29 cellular contexts compared by ENCODE assay signal in genomic region chr7:93569189-93569588, GRCh38. TPM values are rescaled to one million over a fixed set of nuclear protein-coding genes. Genes with fewer than 3 reads are reported as not detected.
"Had no signal": no experiment of that assay in that cellular context is flagged by ENCODE, and none has a peak within 500 bp of the region (broad histone marks: within the 10 kb centered on the region; RNA-seq: fewer than 3 reads in every experiment).

No MANE protein-coding gene starts in this region.

- DNase-seq: activated B cell treated with CpG ODN at 0.5 μM for 24 hours; activated CD4-positive, alpha-beta memory T cell treated with anti-CD3 and anti-CD28 coated beads, Interleukin-2, amount 10 ng/mL, durations not matched to agents 7 days and 5 days; activated CD4-positive, alpha-beta T cell treated with anti-CD3 and anti-CD28 coated beads, Interleukin-2, amount 50 U/mL, for 1 hour; activated gamma-delta T cell treated with Interleukin-2 at 50 U/mL for 16 hours; activated naive CD4-positive, alpha-beta T cell treated with anti-CD3 and anti-CD28 coated beads, Interleukin-2, amount 10 ng/mL, durations not matched to agents 7 days and 5 days; activated naive CD8-positive, alpha-beta T cell treated with anti-CD3 and anti-CD28 coated beads for 36 hours; activated T-cell treated with anti-CD3 and anti-CD28 coated beads, Interleukin-2, amount 50 U/mL, for 72 hours; anterior cingulate cortex; body of pancreas; central memory CD4-positive, alpha-beta T cell; Karpas-422; MM.1S; NCI-H1105 treated with DMSO at 0.1 percent for 48 hours; NCI-H1436 treated with DMSO at 0.1 percent for 48 hours; NCI-H187; NCI-H2081; NCI-H510A treated with DMSO at 0.1 percent for 48 hours; NCI-H69; Peyer's patch; SHP77; SW 1271 had no signal

- H3K4me3 Mint-ChIP-seq: activated B cell treated with CpG ODN at 0.5 μM for 24 hours; activated CD4-positive, alpha-beta memory T cell treated with anti-CD3 and anti-CD28 coated beads, Interleukin-2, amount 10 ng/mL, durations not matched to agents 7 days and 5 days; activated naive CD4-positive, alpha-beta T cell treated with anti-CD3 and anti-CD28 coated beads, Interleukin-2, amount 10 ng/mL, durations not matched to agents 7 days and 5 days; activated naive CD8-positive, alpha-beta T cell treated with anti-CD3 and anti-CD28 coated beads for 36 hours; activated T-cell treated with anti-CD3 and anti-CD28 coated beads, Interleukin-2, amount 50 U/mL, for 72 hours; T-helper 1 cell treated with Interleukin-12 subunit alpha and Interleukin-12 subunit beta and Interleukin-4 antibody, amounts not matched to agents 30 μg/mL and 1 μg/mL, for 36 hours had no signal

- H3K27ac ChIP-seq: body of pancreas, Peyer's patch, SJSA1 had no signal

- H3K4me1 ChIP-seq: Peyer's patch, SJSA1 had no signal

- H3K9me3 Mint-ChIP-seq: activated B cell treated with CpG ODN at 0.5 μM for 24 hours; activated CD4-positive, alpha-beta memory T cell treated with anti-CD3 and anti-CD28 coated beads, Interleukin-2, amount 10 ng/mL, durations not matched to agents 7 days and 5 days; activated naive CD4-positive, alpha-beta T cell treated with anti-CD3 and anti-CD28 coated beads, Interleukin-2, amount 10 ng/mL, durations not matched to agents 7 days and 5 days; activated naive CD8-positive, alpha-beta T cell treated with anti-CD3 and anti-CD28 coated beads for 36 hours; activated T-cell treated with anti-CD3 and anti-CD28 coated beads, Interleukin-2, amount 50 U/mL, for 72 hours; activated T-helper 2 cell treated with anti-CD3 and anti-CD28 coated beads, Interferon-gamma antibody, Interleukin-2, Interleukin-4, amounts not matched to agents 10 μg/mL and 5 μg/mL and 100 μg/mL, durations not matched to agents 14 hours and 24 hours and 36 hours; T-helper 1 cell treated with Interleukin-12 subunit alpha and Interleukin-12 subunit beta and Interleukin-4 antibody, amounts not matched to agents 30 μg/mL and 1 μg/mL, for 36 hours had no signal

- H3K27me3 ChIP-seq: Peyer's patch had no signal

- H3K4me1 Mint-ChIP-seq: activated B cell treated with CpG ODN at 0.5 μM for 24 hours; activated CD4-positive, alpha-beta memory T cell treated with anti-CD3 and anti-CD28 coated beads, Interleukin-2, amount 10 ng/mL, durations not matched to agents 7 days and 5 days; activated naive CD4-positive, alpha-beta T cell treated with anti-CD3 and anti-CD28 coated beads, Interleukin-2, amount 10 ng/mL, durations not matched to agents 7 days and 5 days; activated naive CD8-positive, alpha-beta T cell treated with anti-CD3 and anti-CD28 coated beads for 36 hours had no signal

- ATAC-seq: activated T-cell treated with anti-CD3 and anti-CD28 coated beads, Interleukin-2, amount 50 U/mL, for 72 hours; body of pancreas; K562; SK-N-SH treated with all-trans-retinoic acid at 6 μM for 48 hours had no signal

- H3K36me3 ChIP-seq: Peyer's patch, SJSA1 had no signal

- H3K36me3 Mint-ChIP-seq: activated naive CD4-positive, alpha-beta T cell treated with anti-CD3 and anti-CD28 coated beads, Interleukin-2, amount 10 ng/mL, durations not matched to agents 7 days and 5 days; activated naive CD8-positive, alpha-beta T cell treated with anti-CD3 and anti-CD28 coated beads for 36 hours had no signal

- H3K27ac Mint-ChIP-seq: activated B cell treated with CpG ODN at 0.5 μM for 24 hours; activated CD4-positive, alpha-beta memory T cell treated with anti-CD3 and anti-CD28 coated beads, Interleukin-2, amount 10 ng/mL, durations not matched to agents 7 days and 5 days; activated naive CD4-positive, alpha-beta T cell treated with anti-CD3 and anti-CD28 coated beads, Interleukin-2, amount 10 ng/mL, durations not matched to agents 7 days and 5 days; activated naive CD8-positive, alpha-beta T cell treated with anti-CD3 and anti-CD28 coated beads for 36 hours; activated T-cell treated with anti-CD3 and anti-CD28 coated beads, Interleukin-2, amount 50 U/mL, for 72 hours; activated T-helper 2 cell treated with anti-CD3 and anti-CD28 coated beads, Interferon-gamma antibody, Interleukin-2, Interleukin-4, amounts not matched to agents 10 μg/mL and 5 μg/mL and 100 μg/mL, durations not matched to agents 14 hours and 24 hours and 36 hours; T-helper 1 cell treated with Interleukin-12 subunit alpha and Interleukin-12 subunit beta and Interleukin-4 antibody, amounts not matched to agents 30 μg/mL and 1 μg/mL, for 36 hours had no signal

- FAIRE-seq: bronchial epithelial cell, K562 had no signal

- H3K4me3 ChIP-seq: body of pancreas, K562, Peyer's patch, SJSA1 had no signal

RNA-seq across cellular contexts. Expression of gene CALCR, which starts 5.3 kb away (rescaled TPM):
- total RNA-seq: activated B cell treated with CpG ODN at 0.5 μM for 24 hours; activated CD4-positive, alpha-beta memory T cell treated with anti-CD3 and anti-CD28 coated beads, Interleukin-2, amount 10 ng/mL, durations not matched to agents 7 days and 5 days; activated CD8-positive, alpha-beta memory T cell treated with anti-CD3 and anti-CD28 coated beads for 36 hours; activated naive CD8-positive, alpha-beta T cell treated with anti-CD3 and anti-CD28 coated beads for 36 hours; activated T-cell treated with anti-CD3 and anti-CD28 coated beads, Interleukin-2, amount 50 U/mL, for 72 hours; activated T-helper 2 cell treated with anti-CD3 and anti-CD28 coated beads, Interferon-gamma antibody, Interleukin-2, Interleukin-4, amounts not matched to agents 10 μg/mL and 5 μg/mL and 100 μg/mL, durations not matched to agents 14 hours and 24 hours and 36 hours; body of pancreas; bronchial epithelial cell; Peyer's patch; SJSA1 had no signal
- polyA plus RNA-seq: adipose tissue had no signal
